17 cellular contexts compared by ENCODE assay signal in genomic region chr17:62566996-62567578, GRCh38.
"Had no signal": no experiment of that assay in that cellular context is flagged by ENCODE, and none has a peak within 500 bp of the region (broad histone marks: within the 10 kb centered on the region; RNA-seq: fewer than 3 reads in every experiment).

No MANE protein-coding gene starts in this region.

- H3K27me3 ChIP-seq: heart left ventricle, spleen, testis had no signal

- H3K4me3 Mint-ChIP-seq: activated CD8-positive, alpha-beta memory T cell treated with anti-CD3 and anti-CD28 coated beads, Interleukin-2, amount 10 ng/mL, durations not matched to agents 7 days and 5 days; naive thymus-derived CD8-positive, alpha-beta T cell; stimulated activated naive CD8-positive, alpha-beta T cell treated with anti-CD3 and anti-CD28 coated beads, Interleukin-15, Interleukin-2, amounts not matched to agents 100 ng/mL and 50 ng/mL, for 24 hours had no signal

- H3K27ac Mint-ChIP-seq: activated CD8-positive, alpha-beta memory T cell treated with anti-CD3 and anti-CD28 coated beads, Interleukin-2, amount 10 ng/mL, durations not matched to agents 7 days and 5 days; stimulated activated naive CD8-positive, alpha-beta T cell treated with anti-CD3 and anti-CD28 coated beads, Interleukin-15, Interleukin-2, amounts not matched to agents 100 ng/mL and 50 ng/mL, for 24 hours had no signal

- ATAC-seq: activated CD8-positive, alpha-beta memory T cell treated with anti-CD3 and anti-CD28 coated beads, Interleukin-2, amount 10 ng/mL, durations not matched to agents 7 days and 5 days; heart left ventricle; mucosa of descending colon; naive thymus-derived CD8-positive, alpha-beta T cell; psoas muscle; sciatic nerve had no signal

- H3K27ac ChIP-seq: heart left ventricle, psoas muscle, spleen, testis had no signal

- H3K4me3 ChIP-seq: heart left ventricle, mucosa of descending colon, psoas muscle, spleen, testis had no signal

- DNase-seq: activated CD4-positive, alpha-beta T cell treated with anti-CD3 and anti-CD28 coated beads for 4 hours; activated CD8-positive, alpha-beta memory T cell treated with anti-CD3 and anti-CD28 coated beads, Interleukin-2, amount 10 ng/mL, durations not matched to agents 7 days and 5 days; activated gamma-delta T cell treated with Interleukin-2 at 50 U/mL for 16 hours; activated T-cell treated with anti-CD3 and anti-CD28 coated beads, Interleukin-2, amount 50 U/mL, for 48 hours; aorta; foreskin melanocyte; heart left ventricle; mucosa of descending colon; naive thymus-derived CD8-positive, alpha-beta T cell; psoas muscle; spleen; stimulated activated CD4-positive, alpha-beta T cell treated with anti-CD3 and anti-CD28 coated beads, Interleukin-2, amount 100 ng/mL, for 24 hours; SW 1271; T-helper 9 cell; testis had no signal

- H3K4me1 ChIP-seq: psoas muscle, spleen, testis had no signal

- H3K9me3 Mint-ChIP-seq: naive thymus-derived CD8-positive, alpha-beta T cell; stimulated activated naive CD8-positive, alpha-beta T cell treated with anti-CD3 and anti-CD28 coated beads, Interleukin-15, Interleukin-2, amounts not matched to agents 100 ng/mL and 50 ng/mL, for 24 hours had no signal

- H3K27me3 Mint-ChIP-seq: activated CD8-positive, alpha-beta memory T cell treated with anti-CD3 and anti-CD28 coated beads, Interleukin-2, amount 10 ng/mL, durations not matched to agents 7 days and 5 days; naive thymus-derived CD8-positive, alpha-beta T cell; stimulated activated naive CD8-positive, alpha-beta T cell treated with anti-CD3 and anti-CD28 coated beads, Interleukin-15, Interleukin-2, amounts not matched to agents 100 ng/mL and 50 ng/mL, for 24 hours had no signal

- H3K9me3 ChIP-seq: heart left ventricle, mucosa of descending colon, psoas muscle, spleen, testis had no signal
